In the genomic region with DNA sequence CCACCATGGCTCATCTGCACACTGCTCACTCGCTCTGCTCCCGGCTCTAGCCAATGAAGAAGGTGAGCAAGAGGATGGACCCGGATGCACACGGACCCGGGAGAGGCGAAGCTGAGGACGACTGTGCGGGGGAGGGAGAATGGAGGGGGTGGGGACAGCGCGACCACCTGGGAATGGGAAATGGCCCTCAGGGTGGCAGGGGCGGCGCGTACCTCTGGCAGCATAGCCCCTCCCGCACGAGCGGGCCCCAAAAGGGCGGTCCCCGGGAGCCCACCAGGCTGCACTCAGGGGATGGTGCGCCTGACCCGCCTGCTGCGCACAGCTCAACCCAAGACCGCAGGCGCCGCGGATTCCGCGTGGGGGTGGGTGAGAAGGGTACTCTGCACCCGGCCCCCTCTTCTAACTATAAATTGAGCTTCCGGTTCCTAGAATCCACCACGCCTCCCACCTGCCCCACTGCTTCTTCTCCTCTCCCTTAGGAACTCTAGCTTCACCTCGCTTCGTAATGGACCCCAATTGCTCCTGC, we compare ENCODE assay signal across 1 cellular context.
A peak's percentile ranks its signal among the peaks of the same experiment; 100 is the strongest.
TF ChIP-seq lines count a peak whose summit lies in the region.

No MANE protein-coding gene starts in this region.

TF ChIP-seq in K562, 482 proteins besides CTCF, POLR2A, EP300 and RAD21:
- no peak for TF ChIP-seq SNRNP70 (optimal IDR thresholded peaks at IDR 0.05; ENCODE audit: low read depth, low read length)
- TF ChIP-seq, protein P1, sequence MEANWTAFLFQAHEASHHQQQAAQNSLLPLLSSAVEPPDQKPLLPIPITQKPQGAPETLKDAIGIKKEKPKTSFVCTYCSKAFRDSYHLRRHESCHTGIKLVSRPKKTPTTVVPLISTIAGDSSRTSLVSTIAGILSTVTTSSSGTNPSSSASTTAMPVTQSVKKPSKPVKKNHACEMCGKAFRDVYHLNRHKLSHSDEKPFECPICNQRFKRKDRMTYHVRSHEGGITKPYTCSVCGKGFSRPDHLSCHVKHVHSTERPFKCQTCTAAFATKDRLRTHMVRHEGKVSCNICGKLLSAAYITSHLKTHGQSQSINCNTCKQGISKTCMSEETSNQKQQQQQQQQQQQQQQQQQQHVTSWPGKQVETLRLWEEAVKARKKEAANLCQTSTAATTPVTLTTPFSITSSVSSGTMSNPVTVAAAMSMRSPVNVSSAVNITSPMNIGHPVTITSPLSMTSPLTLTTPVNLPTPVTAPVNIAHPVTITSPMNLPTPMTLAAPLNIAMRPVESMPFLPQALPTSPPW (CRISPR knock-in tag; IDR thresholded peaks at IDR 0.05), result 0 out of 2 replicates have a peak, but pooled peaks have one; percentile 16
